40 cellular contexts compared by ENCODE assay signal in genomic region chr10:131421381-131421780, GRCh38.
"Had no signal": no experiment of that assay in that cellular context is flagged by ENCODE, and none has a peak within 500 bp of the region (broad histone marks: within the 10 kb centered on the region; RNA-seq: fewer than 3 reads in every experiment).

No MANE protein-coding gene starts in this region.

- H3K9me3 Mint-ChIP-seq: activated naive CD4-positive, alpha-beta T cell treated with anti-CD3 and anti-CD28 coated beads for 36 hours; activated naive CD4-positive, alpha-beta T cell treated with anti-CD3 and anti-CD28 coated beads, Interleukin-2, amount 50 U/mL, for 24 hours; activated naive CD8-positive, alpha-beta T cell treated with anti-CD3 and anti-CD28 coated beads for 36 hours; activated naive CD8-positive, alpha-beta T cell treated with anti-CD3 and anti-CD28 coated beads, Interleukin-2, amount 10 ng/mL, durations not matched to agents 7 days and 5 days; activated T-cell treated with anti-CD3 and anti-CD28 coated beads, Interleukin-2, amount 50 U/mL, for 24 hours; activated T-cell treated with anti-CD3 and anti-CD28 coated beads, Interleukin-2, amount 50 U/mL, for 72 hours; activated T-helper 1 cell treated with anti-CD3 and anti-CD28 coated beads, Interleukin-12 subunit alpha, Interleukin-12 subunit beta, Interleukin-2, Interleukin-4 antibody, amounts not matched to agents 30 ng/mL and 10 ng/mL and 1 ng/mL, durations not matched to agents 14 hours and 24 hours and 36 hours; activated T-helper 2 cell treated with anti-CD3 and anti-CD28 coated beads, Interferon-gamma antibody, Interleukin-2, Interleukin-4, amounts not matched to agents 10 μg/mL and 5 μg/mL and 100 μg/mL, durations not matched to agents 14 hours and 24 hours and 36 hours had no signal

- H3K27me3 Mint-ChIP-seq: activated naive CD4-positive, alpha-beta T cell treated with anti-CD3 and anti-CD28 coated beads, Interleukin-2, amount 10 ng/mL, durations not matched to agents 7 days and 5 days; activated naive CD4-positive, alpha-beta T cell treated with anti-CD3 and anti-CD28 coated beads, Interleukin-2, amount 50 U/mL, for 24 hours; activated naive CD8-positive, alpha-beta T cell treated with anti-CD3 and anti-CD28 coated beads for 36 hours; activated naive CD8-positive, alpha-beta T cell treated with anti-CD3 and anti-CD28 coated beads, Interleukin-2, amount 10 ng/mL, durations not matched to agents 7 days and 5 days; activated naive CD8-positive, alpha-beta T cell treated with anti-CD3 and anti-CD28 coated beads, Interleukin-2, amount 50 U/mL, for 24 hours; activated T-cell treated with anti-CD3 and anti-CD28 coated beads, Interleukin-2, amount 50 U/mL, for 24 hours; activated T-helper 17 cell treated with anti-CD3 and anti-CD28 coated beads, Interleukin-2, amount 50 U/mL, for 72 hours; central memory CD8-positive, alpha-beta T cell had no signal

- H3K4me1 Mint-ChIP-seq: activated naive CD4-positive, alpha-beta T cell treated with anti-CD3 and anti-CD28 coated beads, Interleukin-2, amount 10 ng/mL, durations not matched to agents 7 days and 5 days; activated naive CD4-positive, alpha-beta T cell treated with anti-CD3 and anti-CD28 coated beads, Interleukin-2, amount 50 U/mL, for 24 hours; activated naive CD8-positive, alpha-beta T cell treated with anti-CD3 and anti-CD28 coated beads for 36 hours; activated naive CD8-positive, alpha-beta T cell treated with anti-CD3 and anti-CD28 coated beads, Interleukin-2, amount 10 ng/mL, durations not matched to agents 7 days and 5 days; activated naive CD8-positive, alpha-beta T cell treated with anti-CD3 and anti-CD28 coated beads, Interleukin-2, amount 50 U/mL, for 24 hours; activated T-helper 17 cell treated with anti-CD3 and anti-CD28 coated beads, Interleukin-2, amount 50 U/mL, for 72 hours; central memory CD8-positive, alpha-beta T cell had no signal

- FAIRE-seq: astrocyte, bronchial epithelial cell had no signal

- H3K36me3 Mint-ChIP-seq: activated naive CD4-positive, alpha-beta T cell treated with anti-CD3 and anti-CD28 coated beads, Interleukin-2, amount 10 ng/mL, durations not matched to agents 7 days and 5 days; activated naive CD4-positive, alpha-beta T cell treated with anti-CD3 and anti-CD28 coated beads, Interleukin-2, amount 50 U/mL, for 24 hours; activated naive CD4-positive, alpha-beta T cell treated with anti-CD3 and anti-CD28 coated beads, Interleukin-2, amount 50 U/mL, for 72 hours; activated naive CD8-positive, alpha-beta T cell; activated naive CD8-positive, alpha-beta T cell treated with anti-CD3 and anti-CD28 coated beads for 36 hours; activated naive CD8-positive, alpha-beta T cell treated with anti-CD3 and anti-CD28 coated beads, Interleukin-2, amount 10 ng/mL, durations not matched to agents 7 days and 5 days; brain had no signal

- H3K36me3 ChIP-seq: adrenal gland, ascending aorta, brain microvascular endothelial cell, breast epithelium, cardiac muscle cell had no signal

- H3K27me3 ChIP-seq: adrenal gland, ascending aorta, brain microvascular endothelial cell, cardiac muscle cell had no signal

- H3K9me3 ChIP-seq: adrenal gland, ascending aorta, body of pancreas had no signal

- H3K4me3 ChIP-seq: adrenal gland, ascending aorta, body of pancreas, breast epithelium, cardiac muscle cell had no signal

- H3K4me3 Mint-ChIP-seq: activated naive CD4-positive, alpha-beta T cell treated with anti-CD3 and anti-CD28 coated beads for 36 hours; activated naive CD4-positive, alpha-beta T cell treated with anti-CD3 and anti-CD28 coated beads, Interleukin-2, amount 10 ng/mL, durations not matched to agents 7 days and 5 days; activated naive CD4-positive, alpha-beta T cell treated with anti-CD3 and anti-CD28 coated beads, Interleukin-2, amount 50 U/mL, for 24 hours; activated naive CD8-positive, alpha-beta T cell; activated naive CD8-positive, alpha-beta T cell treated with anti-CD3 and anti-CD28 coated beads for 36 hours; activated naive CD8-positive, alpha-beta T cell treated with anti-CD3 and anti-CD28 coated beads, Interleukin-2, amount 10 ng/mL, durations not matched to agents 7 days and 5 days; activated naive CD8-positive, alpha-beta T cell treated with anti-CD3 and anti-CD28 coated beads, Interleukin-2, amount 50 U/mL, for 24 hours; activated T-cell treated with anti-CD3 and anti-CD28 coated beads, Interleukin-2, amount 50 U/mL, for 24 hours; activated T-cell treated with anti-CD3 and anti-CD28 coated beads, Interleukin-2, amount 50 U/mL, for 4 hours; activated T-cell treated with anti-CD3 and anti-CD28 coated beads, Interleukin-2, amount 50 U/mL, for 72 hours; activated T-helper 1 cell treated with anti-CD3 and anti-CD28 coated beads, Interleukin-12 subunit alpha, Interleukin-12 subunit beta, Interleukin-2, Interleukin-4 antibody, amounts not matched to agents 30 ng/mL and 10 ng/mL and 1 ng/mL, durations not matched to agents 14 hours and 24 hours and 36 hours; activated T-helper 17 cell treated with anti-CD3 and anti-CD28 coated beads, Interleukin-2, amount 50 U/mL, for 72 hours; brain; central memory CD8-positive, alpha-beta T cell had no signal

- H3K4me1 ChIP-seq: ascending aorta, breast epithelium had no signal

- H3K27ac Mint-ChIP-seq: activated naive CD4-positive, alpha-beta T cell treated with anti-CD3 and anti-CD28 coated beads for 36 hours; activated naive CD4-positive, alpha-beta T cell treated with anti-CD3 and anti-CD28 coated beads, Interleukin-2, amount 10 ng/mL, durations not matched to agents 7 days and 5 days; activated naive CD4-positive, alpha-beta T cell treated with anti-CD3 and anti-CD28 coated beads, Interleukin-2, amount 50 U/mL, for 24 hours; activated naive CD4-positive, alpha-beta T cell treated with anti-CD3 and anti-CD28 coated beads, Interleukin-2, amount 50 U/mL, for 72 hours; activated naive CD8-positive, alpha-beta T cell; activated naive CD8-positive, alpha-beta T cell treated with anti-CD3 and anti-CD28 coated beads for 36 hours; activated naive CD8-positive, alpha-beta T cell treated with anti-CD3 and anti-CD28 coated beads, Interleukin-2, amount 10 ng/mL, durations not matched to agents 7 days and 5 days; activated naive CD8-positive, alpha-beta T cell treated with anti-CD3 and anti-CD28 coated beads, Interleukin-2, amount 50 U/mL, for 24 hours; activated T-cell treated with anti-CD3 and anti-CD28 coated beads, Interleukin-2, amount 50 U/mL, for 24 hours; activated T-cell treated with anti-CD3 and anti-CD28 coated beads, Interleukin-2, amount 50 U/mL, for 72 hours; activated T-helper 1 cell treated with anti-CD3 and anti-CD28 coated beads, Interleukin-12 subunit alpha, Interleukin-12 subunit beta, Interleukin-2, Interleukin-4 antibody, amounts not matched to agents 30 ng/mL and 10 ng/mL and 1 ng/mL, durations not matched to agents 14 hours and 24 hours and 36 hours; activated T-helper 17 cell treated with anti-CD3 and anti-CD28 coated beads, Interleukin-2, amount 50 U/mL, for 72 hours; activated T-helper 2 cell treated with anti-CD3 and anti-CD28 coated beads, Interferon-gamma antibody, Interleukin-2, Interleukin-4, amounts not matched to agents 10 μg/mL and 5 μg/mL and 100 μg/mL, durations not matched to agents 14 hours and 24 hours and 36 hours; brain had no signal

- H3K27ac ChIP-seq: adrenal gland, ascending aorta, body of pancreas, brain microvascular endothelial cell, breast epithelium, cardiac muscle cell had no signal

- ATAC-seq: activated naive CD4-positive, alpha-beta T cell treated with anti-CD3 and anti-CD28 coated beads, Interleukin-2, amount 50 U/mL, for 72 hours; activated naive CD8-positive, alpha-beta T cell treated with anti-CD3 and anti-CD28 coated beads, Interleukin-2, amount 50 U/mL, for 24 hours; activated T-cell treated with anti-CD3 and anti-CD28 coated beads, Interleukin-2, amount 50 U/mL, for 4 hours; activated T-cell treated with anti-CD3 and anti-CD28 coated beads, Interleukin-2, amount 50 U/mL, for 72 hours; activated T-helper 17 cell treated with anti-CD3 and anti-CD28 coated beads, Interleukin-2, amount 50 U/mL, for 72 hours; body of pancreas had no signal

- DNase-seq: activated effector memory CD4-positive, alpha-beta T cell treated with anti-CD3 and anti-CD28 coated beads, Interleukin-2, amount 50 U/mL, for 16 hours; activated effector memory CD4-positive, alpha-beta T cell treated with Interleukin-2 at 50 U/mL for 16 hours; activated gamma-delta T cell; activated gamma-delta T cell treated with Interleukin-2 at 50 U/mL for 16 hours; activated naive CD4-positive, alpha-beta T cell; activated naive CD4-positive, alpha-beta T cell treated with anti-CD3 and anti-CD28 coated beads for 36 hours; activated naive CD4-positive, alpha-beta T cell treated with anti-CD3 and anti-CD28 coated beads, Interleukin-2, amount 10 ng/mL, durations not matched to agents 7 days and 5 days; activated naive CD4-positive, alpha-beta T cell treated with anti-CD3 and anti-CD28 coated beads, Interleukin-2, amount 50 U/mL, for 16 hours; activated naive CD4-positive, alpha-beta T cell treated with Interleukin-2 at 50 U/mL for 16 hours; activated naive CD8-positive, alpha-beta T cell treated with anti-CD3 and anti-CD28 coated beads for 36 hours; activated naive CD8-positive, alpha-beta T cell treated with anti-CD3 and anti-CD28 coated beads, Interleukin-2, amount 10 ng/mL, durations not matched to agents 7 days and 5 days; activated naive CD8-positive, alpha-beta T cell treated with anti-CD3 and anti-CD28 coated beads, Interleukin-2, amount 50 U/mL, for 24 hours; activated T-cell treated with anti-CD3 and anti-CD28 coated beads, Interleukin-2, amount 50 U/mL, for 1 hour; activated T-cell treated with anti-CD3 and anti-CD28 coated beads, Interleukin-2, amount 50 U/mL, for 24 hours; activated T-cell treated with anti-CD3 and anti-CD28 coated beads, Interleukin-2, amount 50 U/mL, for 4 hours; activated T-cell treated with anti-CD3 and anti-CD28 coated beads, Interleukin-2, amount 50 U/mL, for 48 hours; activated T-cell treated with anti-CD3 and anti-CD28 coated beads, Interleukin-2, amount 50 U/mL, for 72 hours; adrenal gland; amniotic stem cell; amygdala; anterior cingulate cortex; aorta; body of pancreas; brain microvascular endothelial cell; caudate nucleus; central memory CD4-positive, alpha-beta T cell; cerebellar nuclear complex had no signal
